Comparison of ENCODE assay signal across 1 cellular context in the genomic region with DNA sequence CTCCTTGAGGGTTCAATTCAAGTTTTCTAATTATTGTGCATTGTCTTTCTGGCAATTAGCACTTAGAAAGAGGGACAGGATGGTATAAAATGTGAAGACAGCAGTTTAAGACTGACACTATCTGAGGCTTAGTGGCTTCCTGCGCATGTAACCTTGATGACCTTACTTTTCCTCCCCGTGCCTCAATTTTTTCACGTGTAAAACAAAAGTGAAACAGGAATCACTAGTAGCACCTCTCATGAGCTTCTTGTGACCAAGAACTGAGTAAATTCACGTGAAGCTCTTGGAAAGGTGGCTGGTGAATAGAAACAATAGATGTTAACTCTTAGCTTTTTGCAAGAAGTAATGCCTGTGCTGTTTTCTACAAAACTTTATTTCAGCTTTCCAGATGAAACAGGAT.
TF ChIP-seq lines count a peak whose summit lies in the region.

No MANE protein-coding gene starts in this region.

TF ChIP-seq in IMR-90, 13 proteins besides CTCF, POLR2A, EP300 and RAD21 (continued from another document):
- TF ChIP-seq MAZ (IDR thresholded peaks at IDR 0.05; ENCODE audit: borderline replicate concordance, low read depth, low read length): no peak
- no peak for TF ChIP-seq RCOR1 (IDR thresholded peaks at IDR 0.05; ENCODE audit: insufficient replicate concordance, low read length)
